ENCODE assay signal across 9 cellular contexts in the genomic region with DNA sequence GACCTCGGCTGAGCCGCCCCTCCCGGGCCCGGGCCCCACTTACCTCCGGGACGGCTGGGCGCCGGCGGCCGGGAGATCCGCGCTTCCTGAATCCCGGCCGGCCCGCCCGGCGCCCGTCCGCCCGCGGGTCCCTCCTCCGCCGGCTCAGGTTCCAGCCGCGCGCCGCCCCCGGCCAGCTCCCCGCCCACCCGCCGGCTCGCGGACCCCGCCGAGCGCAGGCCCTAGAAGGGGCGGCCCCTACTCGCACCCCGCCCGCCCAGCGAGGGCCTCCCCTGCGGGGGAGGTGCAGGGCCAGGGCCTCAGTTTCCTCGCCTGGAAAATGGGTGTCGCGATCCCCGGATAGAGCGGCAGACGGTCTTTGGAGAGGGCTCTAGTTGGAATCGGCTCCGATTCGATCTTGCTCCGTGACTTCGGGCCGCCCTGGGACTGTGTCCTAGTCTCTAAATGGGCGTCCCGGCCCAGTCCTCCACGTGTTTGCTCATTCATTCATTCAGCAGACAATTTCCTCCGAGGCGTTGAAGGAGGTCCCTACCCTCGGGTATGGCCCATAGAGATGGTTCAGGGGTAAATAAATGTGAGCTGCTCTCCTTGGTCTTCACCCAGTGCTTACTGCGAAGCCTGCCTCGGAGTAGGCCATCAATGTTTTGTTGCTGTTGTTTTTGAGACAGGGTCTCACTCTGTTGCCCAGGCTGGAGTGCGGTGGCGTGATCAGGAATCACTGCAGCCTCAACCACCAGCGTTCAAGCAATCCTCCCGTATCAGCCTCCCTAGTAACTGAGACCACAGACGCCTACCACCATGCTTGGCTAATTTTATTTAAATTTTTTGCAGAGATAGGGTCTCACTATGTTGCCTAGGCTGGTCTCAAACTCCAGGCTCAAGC. TPM values are rescaled to one million over a fixed set of nuclear protein-coding genes. Genes with fewer than 3 reads are reported as not detected.
DNase-seq lines count a peak whose midpoint lies in the region; ATAC-seq and TF ChIP-seq lines count a peak whose summit lies in the region.
"Had no signal": no experiment of that assay in that cellular context is flagged by ENCODE, and none has a peak within 500 bp of the region (broad histone marks: within the 10 kb centered on the region; RNA-seq: fewer than 3 reads in every experiment).

TRPV4 (minus strand) TSS at position 92 of the 883 bp plus-strand sequence. CDS start 18,602 bp downstream, outside the sequence.

- ATAC-seq in left ventricle myocardium superior, result peak; percentile 83
- ATAC-seq in psoas muscle, result peak in 1 of 4 donors; percentile 39
- no peak for ATAC-seq in GM21390 (IDR thresholded peaks at IDR 0.05; ENCODE audit: unreplicated experiment)

- H3K4me3 ChIP-seq in adipocyte (ENCODE audit: low read length), result peak within 1 kb of the TSS; percentile 82
- H3K4me3 ChIP-seq in psoas muscle, result peak within 1 kb of the TSS; percentile 55

- 15 to 24% (median 17%) methylated on average over 37 to 67 of the region's 67 CpGs for WGBS in psoas muscle, 3 donors

- H3K27me3 ChIP-seq in adipocyte (replicated peaks; ENCODE audit: control insufficient read depth, insufficient read depth, low read length) (no peaks in the 10 kb centered on the region), psoas muscle (ENCODE audit: insufficient read depth in 3 of 3, low read length in 2 of 3) (peaks cover 0 to 29% (median 9%) of the 10 kb centered on the region in 3 donors)

- H3K9me3 ChIP-seq in adipocyte (ENCODE audit: control insufficient read depth, low read length) (no peaks in the 10 kb centered on the region), psoas muscle (no peaks in the 10 kb centered on the region)

- H3K36me3 ChIP-seq in adipocyte (ENCODE audit: control insufficient read depth, insufficient read depth, low read length, severe bottlenecking) (no peaks in the 10 kb centered on the region), psoas muscle (ENCODE audit: insufficient read depth in 1 of 2, low read depth in 1 of 2) (no peaks in the 10 kb centered on the region)

- DNase-seq in EH (ENCODE audit: low read depth), result peak; percentile 67
- DNase-seq in adipocyte (ENCODE audit: low read depth), result peak; percentile 74
- DNase-seq in left ventricle myocardium superior, result peak; percentile 58
- DNase-seq in psoas muscle, result peak in 1 of 2 donors; percentile 26
- DNase-seq in pons (ENCODE audit: low spot score), result no peak
- DNase-seq in T-helper 1 cell, result no peak
- DNase-seq in NCI-H1417 (lab: John Stamatoyannopoulos, UW), result no peak
- DNase-seq: SW 1271 had no signal

- TF ChIP-seq CTCF in psoas muscle (IDR thresholded peaks at IDR 0.05), result no peak

- intact Hi-C loops in left ventricle myocardium superior (cut with micrococcal nuclease) (no loop called here), psoas muscle (cut with DNase I) (no loop called here)

- H3K27ac ChIP-seq in psoas muscle, result no peak within 1 kb of the TSS

- H3K4me1 ChIP-seq in adipocyte (ENCODE audit: control insufficient read depth, insufficient read depth, low read length) (no peaks in the 10 kb centered on the region), psoas muscle (no peaks in the 10 kb centered on the region)

- H3K9ac ChIP-seq in adipocyte (ENCODE audit: low read length), result peak within 1 kb of the TSS; percentile 83

RNA-seq across cellular contexts. Expression of gene TRPV4, which starts in this region (rescaled TPM):
- total RNA-seq in left ventricle myocardium superior (0.25 TPM), psoas muscle (under 1 TPM in 3 of 4 donors, not detected in 1; 0.07 to 0.11 (median 0.10) TPM)
- under 1 TPM; 0.03 to 0.07 (median 0.05) TPM for polyA plus RNA-seq in psoas muscle

Comparison
In these comparisons a context has a peak if more than half of its experiments do, and no peak if none do; other contexts are left out.
1. Peak in DNase-seq and ATAC-seq in left ventricle myocardium superior; RNA of the gene not detected or under 1 TPM.
2. DNase-seq: peak in EH (single experiment) and adipocyte (single experiment); none in pons (single experiment), T-helper 1 cell (0 of 5) and NCI-H1417 (0 of 3).